ENCODE assay signal across 18 cellular contexts in genomic region chr10:947881-948280, GRCh38.
"Had no signal": no experiment of that assay in that cellular context is flagged by ENCODE, and none has a peak within 500 bp of the region (broad histone marks: within the 10 kb centered on the region; RNA-seq: fewer than 3 reads in every experiment).

No MANE protein-coding gene starts in this region.

- H3K4me1 ChIP-seq: colonic mucosa, gastrocnemius medialis had no signal

- DNase-seq: colonic mucosa; cortex of kidney; effector CD8-positive, alpha-beta T cell; effector memory CD8-positive, alpha-beta T cell; endodermal cell; erythroblast; esophagus squamous epithelium; foreskin fibroblast; foreskin melanocyte; gastrocnemius medialis; glutamatergic neuron; heart right ventricle; hippocampal formation; left cardiac atrium; left lung; left ventricle myocardium superior; mammary epithelial cell had no signal

- H3K27ac ChIP-seq: colonic mucosa, gastrocnemius medialis, heart right ventricle had no signal

- H3K27me3 ChIP-seq: colonic mucosa, esophagus squamous epithelium, gastrocnemius medialis, left lung had no signal

- H3K36me3 ChIP-seq: colonic mucosa, esophagus squamous epithelium, gastrocnemius medialis, heart right ventricle, left lung had no signal

- H3K9me3 ChIP-seq: colonic mucosa, esophagus squamous epithelium, gastrocnemius medialis, heart right ventricle, left lung had no signal

- ATAC-seq: effector memory CD8-positive, alpha-beta T cell; gastrocnemius medialis; heart right ventricle; left cardiac atrium; left lung; left ventricle myocardium superior had no signal

- H3K4me3 ChIP-seq: colonic mucosa, esophagus squamous epithelium, gastrocnemius medialis, heart right ventricle, left lung, lung had no signal
